In the genomic region with DNA sequence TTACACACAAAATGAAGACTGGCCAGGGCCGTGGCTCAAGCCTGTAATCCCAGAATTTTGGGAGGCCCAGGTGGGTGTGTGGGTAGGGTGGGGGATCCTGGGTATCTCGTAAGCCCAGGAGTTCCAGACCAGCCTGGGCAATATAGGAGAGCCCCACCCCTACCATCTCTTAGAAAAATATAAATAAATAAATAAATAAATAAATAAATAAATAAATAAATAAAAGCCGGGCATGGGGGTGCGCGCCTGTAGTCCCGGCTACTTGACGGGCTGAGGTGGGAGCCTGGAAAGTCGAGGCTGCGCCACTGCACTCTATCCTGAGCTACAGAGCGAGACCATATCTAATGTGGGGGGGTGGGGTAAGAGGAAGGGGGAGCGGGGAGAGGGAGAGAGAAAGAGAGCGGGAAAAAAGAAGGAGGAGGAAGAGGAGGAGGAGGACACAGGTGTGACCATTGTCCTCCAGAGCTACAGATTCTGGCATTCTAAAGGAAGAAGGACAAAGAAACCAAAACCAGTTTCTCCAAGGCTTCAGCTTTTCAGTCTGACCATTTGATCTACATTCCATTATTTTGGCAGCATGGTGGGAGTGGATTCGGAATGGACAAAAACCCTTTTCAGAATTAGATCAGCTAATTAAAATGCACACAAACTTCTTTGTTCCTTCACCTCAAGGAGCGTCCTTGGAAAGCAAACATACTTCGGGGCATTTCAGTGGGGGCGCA, we compare ENCODE assay signal across 9 cellular contexts. TPM values are rescaled to one million over a fixed set of nuclear protein-coding genes. Genes with fewer than 3 reads are reported as not detected.
A peak's percentile ranks its signal among the peaks of the same experiment; 100 is the strongest.
DNase-seq lines count a peak whose midpoint lies in the region; ATAC-seq and TF ChIP-seq lines count a peak whose summit lies in the region.
"Had no signal": no experiment of that assay in that cellular context is flagged by ENCODE, and none has a peak within 500 bp of the region (broad histone marks: within the 10 kb centered on the region; RNA-seq: fewer than 3 reads in every experiment).

No MANE protein-coding gene starts in this region.

- no peak for TF ChIP-seq POLR2A in body of pancreas (IDR thresholded peaks at IDR 0.05)

- H3K27me3 ChIP-seq in body of pancreas (peaks cover 0 to 6% of the 10 kb centered on the region in 2 donors), kidney epithelial cell (ENCODE audit: control insufficient read depth, insufficient read depth, low read length) (no peaks in the 10 kb centered on the region), subcutaneous abdominal adipose tissue (ENCODE audit: control insufficient read depth in 5 of 5, insufficient read depth in 4 of 5, low read length in 5 of 5) (peaks cover 2 to 17% (median 5%) of the 10 kb centered on the region in 5 donors)

- POLR2A ChIA-PET in activated CD4-positive, alpha-beta T cell treated with anti-CD3 and anti-CD28 coated beads for 36 hours (lab: Charles Lee), result no interaction called here

- H3K9me3 ChIP-seq in body of pancreas, result no peaks in the 10 kb centered on the region
- H3K9me3 ChIP-seq in subcutaneous abdominal adipose tissue (ENCODE audit: control insufficient read depth in 5 of 5, low read length in 5 of 5), result no peaks in the 10 kb centered on the region

- H3K36me3 ChIP-seq in body of pancreas (replicated peaks in 1 of 2; ENCODE audit: insufficient read depth in 1 of 2, low read depth in 2 of 2) (no peaks in the 10 kb centered on the region), kidney epithelial cell (ENCODE audit: control insufficient read depth, insufficient read depth, low read length) (no peaks in the 10 kb centered on the region), subcutaneous abdominal adipose tissue (ENCODE audit: control insufficient read depth in 5 of 5, insufficient read depth in 5 of 5, low read length in 5 of 5) (no peaks in the 10 kb centered on the region)

- ATAC-seq in activated CD4-positive, alpha-beta T cell treated with anti-CD3 and anti-CD28 coated beads for 36 hours, result no peak
- ATAC-seq in body of pancreas (peak; percentile 4), GM21526 (IDR thresholded peaks at IDR 0.05; ENCODE audit: low FRiP score, unreplicated experiment) (no peak)

- H3K4me1 ChIP-seq in body of pancreas (peaks cover 26% of the 10 kb centered on the region), subcutaneous abdominal adipose tissue (ENCODE audit: control insufficient read depth in 5 of 5, insufficient read depth in 5 of 5, low read length in 5 of 5) (peaks cover 0 to 29% (median 20%) of the 10 kb centered on the region in 5 donors)

- peak overlapping the region; percentile 6 to 29 for H3K4me3 ChIP-seq in body of pancreas
- H3K4me3 ChIP-seq in kidney epithelial cell (ENCODE audit: low read depth, low read length), result peak overlapping the region; percentile 70
- H3K4me3 ChIP-seq in subcutaneous abdominal adipose tissue (ENCODE audit: low read depth in 1 of 5, low read length in 5 of 5), result peak overlapping the region; percentile 55 to 79 (median 73)

- H3K27me3 Mint-ChIP-seq in activated CD4-positive, alpha-beta T cell treated with anti-CD3 and anti-CD28 coated beads for 36 hours, result peaks cover 25% of the 10 kb centered on the region

- TF ChIP-seq CTCF in body of pancreas (IDR thresholded peaks at IDR 0.05), result no peak
- no peak for TF ChIP-seq CTCF in kidney epithelial cell (IDR thresholded peaks at IDR 0.05; ENCODE audit: insufficient read depth, low read length, poor library complexity, severe bottlenecking)

- H3K4me3 Mint-ChIP-seq in activated CD4-positive, alpha-beta T cell treated with anti-CD3 and anti-CD28 coated beads for 36 hours, result peak overlapping the region; percentile 67

- H3K9me3 Mint-ChIP-seq in activated CD4-positive, alpha-beta T cell treated with anti-CD3 and anti-CD28 coated beads for 36 hours (ENCODE audit: low read depth), result no peaks in the 10 kb centered on the region

- H3K27ac ChIP-seq in body of pancreas (peak overlapping the region in 3 of 4 donors; percentile 61 to 78 (median 75)), subcutaneous abdominal adipose tissue (ENCODE audit: low read depth, low read length) (peak overlapping the region; percentile 18)

- H3K4me1 Mint-ChIP-seq in activated CD4-positive, alpha-beta T cell treated with anti-CD3 and anti-CD28 coated beads for 36 hours, result peaks cover 19% of the 10 kb centered on the region

- H3K36me3 Mint-ChIP-seq in activated CD4-positive, alpha-beta T cell treated with anti-CD3 and anti-CD28 coated beads for 36 hours (ENCODE audit: low read depth), result no peaks in the 10 kb centered on the region

- no peak overlapping the region for H3K27ac Mint-ChIP-seq in activated CD4-positive, alpha-beta T cell treated with anti-CD3 and anti-CD28 coated beads for 36 hours

- 63% methylated on average over 15 of the region's 16 CpGs for WGBS in body of pancreas, 2 donors

- DNase-seq in activated CD4-positive, alpha-beta T cell treated with anti-CD3 and anti-CD28 coated beads for 36 hours, result no peak
- DNase-seq in activated CD4-positive, alpha-beta T cell treated with anti-CD3 and anti-CD28 coated beads for 1 hour, result no peak
- no peak for DNase-seq in body of pancreas
- no peak for DNase-seq in kidney epithelial cell (ENCODE audit: low read depth)
- no peak for DNase-seq in inferior parietal cortex (ENCODE audit: extremely low spot score)
- DNase-seq in NCI-H128 (lab: John Stamatoyannopoulos, UW; ENCODE audit: unreplicated experiment), result no peak

- H3K9ac ChIP-seq in subcutaneous abdominal adipose tissue (ENCODE audit: low read length in 5 of 5), result peak overlapping the region in 2 of 5 donors; percentile 49 to 74

- CTCF ChIA-PET in activated CD4-positive, alpha-beta T cell treated with anti-CD3 and anti-CD28 coated beads for 36 hours (lab: Charles Lee), result interaction anchor here (0.9 to 1.6 kb wide), 6 partner anchors 9 to 56 kb away, joined by 3 to 8 read pairs (median 3); no protein-coding TSS in a partner anchor

- intact Hi-C loops in activated CD4-positive, alpha-beta T cell treated with anti-CD3 and anti-CD28 coated beads for 36 hours (cut with DNase I, micrococcal nuclease), result loop anchor here in 1 of 2 experiments (2.0 kb wide), 1 partner anchor 87 kb away; a partner anchor contains a TSS
- intact Hi-C loops in body of pancreas (cut with DNase I), result no loop called here

RNA-seq across cellular contexts. Expression of a gene that starts 0.6 kb away (rescaled TPM):
- 1 to 10 TPM; 1.1 TPM for total RNA-seq in activated CD4-positive, alpha-beta T cell treated with anti-CD3 and anti-CD28 coated beads for 36 hours
- 10 to 100 TPM; 11.4 to 20.8 TPM for total RNA-seq in body of pancreas
- 3.7 and 6.5 TPM in 2 replicates for total RNA-seq in kidney epithelial cell
- total RNA-seq: SK-MEL-5 had no signal

RNA-seq across cellular contexts. Expression of a gene that starts 50.1 kb away (rescaled TPM):
- total RNA-seq in activated CD4-positive, alpha-beta T cell treated with anti-CD3 and anti-CD28 coated beads for 36 hours, result not detected
- total RNA-seq in body of pancreas (not detected), kidney epithelial cell (not detected in 2 replicates)
- total RNA-seq: SK-MEL-5 had no signal

Comparison
In these comparisons a context has a peak if more than half of its experiments do, and no peak if none do; other contexts are left out.
1. H3K4me3 ChIP-seq: peak in every context shown above with its lines; median percentile 73 in subcutaneous abdominal adipose tissue; 70 in kidney epithelial cell; 18 in body of pancreas.